26 cellular contexts compared by ENCODE assay signal in genomic region chr5:17135050-17135449, GRCh38.
"Had no signal": no experiment of that assay in that cellular context is flagged by ENCODE, and none has a peak within 500 bp of the region (broad histone marks: within the 10 kb centered on the region; RNA-seq: fewer than 3 reads in every experiment).

No MANE protein-coding gene starts in this region.

- H3K36me3 ChIP-seq: stomach, suprapubic skin, thoracic aorta, thyroid gland, tibial artery, tibial nerve, transverse colon, upper lobe of left lung, upper lobe of right lung, uterus, vagina had no signal

- H3K4me3 ChIP-seq: stomach, suprapubic skin, testis, thoracic aorta, thyroid gland, tibial artery, tibial nerve, transverse colon, upper lobe of left lung, upper lobe of right lung, uterus, vagina had no signal

- DNase-seq: stimulated activated CD4-positive, alpha-beta T cell treated with anti-CD3 and anti-CD28 coated beads, Interleukin-2, amount 100 ng/mL, for 48 hours; stimulated activated CD4-positive, alpha-beta T cell treated with anti-CD3 and anti-CD28 coated beads, Interleukin-4, amount 100 ng/mL, for 1 hour; stimulated activated CD4-positive, alpha-beta T cell treated with anti-CD3 and anti-CD28 coated beads, Interleukin-4, amount 100 ng/mL, for 24 hours; stimulated activated CD4-positive, alpha-beta T cell treated with anti-CD3 and anti-CD28 coated beads, Interleukin-4, amount 100 ng/mL, for 4 hours; stimulated activated CD8-positive, alpha-beta memory T cell treated with anti-CD3 and anti-CD28 coated beads, Interleukin-4, amount 100 ng/mL, for 48 hours; stimulated activated naive B cell treated with anti-CD40 and anti-IgM and Interleukin-4, amounts not matched to agents 10 μg/mL and 1 μg/mL and 100 μg/mL, for 72 hours; stimulated activated naive CD4-positive, alpha-beta T cell; stimulated activated naive CD4-positive, alpha-beta T cell treated with Interleukin-2 at 50 U/mL for 16 hours; stimulated activated naive CD8-positive, alpha-beta T cell treated with anti-CD3 and anti-CD28 coated beads, Interleukin-15, amount 100 ng/mL, for 72 hours; stimulated activated naive CD8-positive, alpha-beta T cell treated with anti-CD3 and anti-CD28 coated beads, Interleukin-15, Interleukin-2, amounts not matched to agents 100 U/mL and 50 U/mL, for 24 hours; stomach; substantia nigra; testis; thyroid gland; tibial artery; transverse colon; trophoblast cell; upper lobe of left lung; upper lobe of right lung; uterus had no signal

- H3K27me3 ChIP-seq: stomach, suprapubic skin, testis, thyroid gland, tibial artery, tibial nerve, transverse colon, upper lobe of left lung, upper lobe of right lung, uterus, vagina had no signal

- H3K4me1 ChIP-seq: testis, thyroid gland, tibial nerve, upper lobe of left lung, uterus, vagina had no signal

- H3K27ac ChIP-seq: stomach, suprapubic skin, testis, thoracic aorta, thyroid gland, tibial artery, tibial nerve, transverse colon, upper lobe of left lung, upper lobe of right lung, uterus, vagina had no signal

- ATAC-seq: stimulated activated effector memory CD8-positive, alpha-beta T cell treated with anti-CD3 and anti-CD28 coated beads, Interleukin-12 subunit alpha, Interleukin-12 subunit beta, amount 100 ng/mL, for 72 hours; stimulated activated memory B cell treated with anti-CD40 and anti-IgM and Interleukin-4, amounts not matched to agents 10 μg/mL and 1 μg/mL and 100 μg/mL, for 72 hours; stimulated activated naive B cell treated with anti-CD40 and anti-IgM and Interleukin-4, amounts not matched to agents 10 μg/mL and 1 μg/mL and 100 μg/mL, for 72 hours; stimulated activated naive CD8-positive, alpha-beta T cell treated with anti-CD3 and anti-CD28 coated beads, Interleukin-15, amount 100 ng/mL, for 72 hours; stimulated activated naive CD8-positive, alpha-beta T cell treated with anti-CD3 and anti-CD28 coated beads, Interleukin-15, Interleukin-2, amounts not matched to agents 100 U/mL and 50 U/mL, for 24 hours; upper lobe of right lung had no signal

- H3K9me3 ChIP-seq: stomach, suprapubic skin, testis, thoracic aorta, thyroid gland, tibial artery, tibial nerve, transverse colon, upper lobe of left lung, upper lobe of right lung, uterus, vagina had no signal
